22 cellular contexts compared by ENCODE assay signal in the genomic region with DNA sequence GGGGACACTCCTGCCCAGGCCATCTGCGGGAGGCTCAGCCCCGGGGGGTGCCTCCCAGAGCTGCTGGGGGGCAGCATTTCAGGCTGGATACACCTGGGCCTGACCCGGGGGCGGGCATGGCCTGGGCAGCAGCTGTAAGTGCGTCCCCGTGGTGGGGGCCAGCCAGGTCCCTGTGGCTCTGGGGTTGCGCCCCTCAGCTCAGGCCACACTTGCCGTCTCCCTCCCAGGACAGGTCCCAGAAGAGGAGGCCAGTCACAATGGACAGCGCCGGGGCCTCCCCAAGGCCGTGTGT.
"Had no signal": no experiment of that assay in that cellular context is flagged by ENCODE, and none has a peak within 500 bp of the region (broad histone marks: within the 10 kb centered on the region; RNA-seq: fewer than 3 reads in every experiment).

No MANE protein-coding gene starts in this region.

- H3K27me3 ChIP-seq: SJCRH30 had no signal

- H3K27ac Mint-ChIP-seq: IgD-negative memory B cell had no signal

- DNase-seq: Kasumi-1, MM.1S, NCI-H1092 treated with DMSO at 0.1 percent for 48 hours, NCI-H1436, NCI-H187, NCI-H2029, NCI-H2081 treated with DMSO at 0.1 percent for 48 hours, NCI-H2171, NCI-H226, NCI-H446, NCI-H510A, NCI-H524 treated with DMSO at 0.1 percent for 48 hours, NCI-H69, NCI-H774, RPMI8226, SHP77 treated with DMSO at 0.1 percent for 48 hours, SJCRH30, T-helper 1 cell had no signal

- H3K4me3 Mint-ChIP-seq: IgD-negative memory B cell had no signal

- H3K9me3 ChIP-seq: SJCRH30 had no signal

- H3K9me3 Mint-ChIP-seq: IgD-negative memory B cell had no signal

- H3K4me3 ChIP-seq: K562, SJCRH30 had no signal

- ATAC-seq: K562 had no signal

- H3K4me1 ChIP-seq: SJCRH30 had no signal

- H3K27me3 Mint-ChIP-seq: IgD-negative memory B cell had no signal

- H3K27ac ChIP-seq: HL-60, KMS-11, SJCRH30 had no signal

- H3K4me2 ChIP-seq: KMS-11 had no signal

- H3K36me3 Mint-ChIP-seq: IgD-negative memory B cell had no signal

- H3K9ac ChIP-seq: KMS-11 had no signal
